Comparison of ENCODE assay signal across 8 cellular contexts in the genomic region with DNA sequence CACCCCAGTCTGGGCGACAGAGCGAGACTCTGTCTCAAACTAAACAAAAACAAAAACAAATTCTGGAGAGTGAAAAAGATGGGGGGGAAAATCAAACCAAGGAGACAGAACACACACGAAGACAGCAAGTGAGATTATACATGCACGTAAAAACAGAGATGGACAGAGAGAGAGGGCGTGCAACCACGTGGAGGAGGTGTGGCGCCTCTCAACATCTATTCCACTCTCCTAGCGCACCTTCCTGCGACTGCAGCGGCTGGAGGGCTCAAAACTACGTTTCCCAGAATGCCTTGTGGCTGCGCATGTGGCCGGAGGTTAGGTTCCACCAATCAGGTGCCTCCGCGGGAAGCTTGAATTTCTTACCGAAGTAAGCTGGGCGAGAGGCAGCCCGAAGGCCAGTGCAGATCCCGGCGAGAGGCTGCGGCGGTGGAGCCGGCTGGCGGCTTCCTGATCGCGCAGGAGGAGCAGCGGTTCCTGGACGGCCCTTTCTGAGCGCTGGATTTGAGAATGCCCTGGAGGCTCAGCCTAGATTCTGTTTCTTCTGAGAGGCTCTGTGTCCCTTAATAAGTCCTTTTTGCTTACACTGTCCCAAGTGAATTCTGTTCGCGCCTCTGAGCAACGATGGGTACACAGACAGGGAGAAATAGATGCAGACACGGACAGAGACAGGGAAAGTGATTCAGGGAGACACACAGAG. TPM values are rescaled to one million over a fixed set of nuclear protein-coding genes. Genes with fewer than 3 reads are reported as not detected.
DNase-seq lines count a peak whose midpoint lies in the region; FAIRE-seq and TF ChIP-seq lines count a peak whose summit lies in the region.

No MANE protein-coding gene starts in this region.

- TF ChIP-seq CTCF in BJ (IDR thresholded peaks at IDR 0.05; ENCODE audit: insufficient read depth, low read depth, low read length), result no peak
- no peak for TF ChIP-seq CTCF in MM.1S (IDR thresholded peaks at IDR 0.05; ENCODE audit: low read length)
- TF ChIP-seq CTCF in testis (IDR thresholded peaks at IDR 0.05), result no peak

- peaks cover 6% of the 10 kb centered on the region; the same call in 1 of the 2 replicates for H3K27me3 ChIP-seq in BJ (ENCODE audit: control insufficient read depth, insufficient read depth, low read length)
- peaks cover 67% of the 10 kb centered on the region for H3K27me3 ChIP-seq in MM.1S (replicated peaks; ENCODE audit: insufficient read depth, low read length)
- H3K27me3 ChIP-seq in testis, result no peaks in the 10 kb centered on the region

- no peaks in the 10 kb centered on the region for H3K9me3 ChIP-seq in MM.1S (replicated peaks; ENCODE audit: insufficient read depth, low read length)
- no peaks in the 10 kb centered on the region for H3K9me3 ChIP-seq in testis

- H3K4me1 ChIP-seq in MM.1S (ENCODE audit: low read length) (0 out of 2 replicates have a peak, but pooled peaks cover 4% of the 10 kb centered on the region), testis (no peaks in the 10 kb centered on the region)

- POLR2A ChIA-PET in BJ (lab: Charles Lee), result no interaction called here

- DNase-seq in BJ (ENCODE audit: low read depth) (peak; percentile 37), GM19239 (ENCODE audit: insufficient read length, low spot score) (peak; percentile 98), MM.1S (peak; percentile 97), RPMI8226 (peak; percentile 94), frontal cortex (ENCODE audit: low spot score in 2 of 2) (peak; percentile 82 to 96), occipital lobe (lab: John Stamatoyannopoulos, UW) (peak; percentile 77), testis (peak; percentile 96)
- DNase-seq in activated T-helper 1 cell treated with anti-CD3 and anti-CD28 coated beads, Interleukin-2, amount 50 U/mL, for 16 hours (ENCODE audit: low read depth in 1 of 2, low spot score in 1 of 2), result peak; percentile 74 to 75

- peak overlapping the region; percentile 59 for H2AFZ ChIP-seq in MM.1S (ENCODE audit: low read length)

- peak overlapping the region; percentile 8; the same call in 1 of the 2 replicates for H3K9ac ChIP-seq in MM.1S (ENCODE audit: low read length)

- no peaks in the 10 kb centered on the region for H3K9me2 ChIP-seq in MM.1S (replicated peaks; ENCODE audit: insufficient read depth, low read length)

- no peak overlapping the region for H3K27ac ChIP-seq in MM.1S (ENCODE audit: low read length)
- H3K27ac ChIP-seq in testis, result no peak overlapping the region

- 7 to 9% methylated on average over 28 to 29 of the region's 33 CpGs for WGBS in testis, 2 donors

- no peak overlapping the region for H3K4me3 ChIP-seq in BJ (ENCODE audit: low read depth, low read length)
- peak overlapping the region; percentile 45 for H3K4me3 ChIP-seq in MM.1S (ENCODE audit: low read length)
- H3K4me3 ChIP-seq in testis, result no peak overlapping the region

- H3K4me2 ChIP-seq in MM.1S (ENCODE audit: low read depth, low read length), result peak overlapping the region; percentile 75; the same call in 1 of the 2 replicates

- no peaks in the 10 kb centered on the region for H3K79me2 ChIP-seq in MM.1S (ENCODE audit: low read length)

- H4K20me1 ChIP-seq in MM.1S (ENCODE audit: insufficient read depth, low read length), result no peaks in the 10 kb centered on the region

- H3K36me3 ChIP-seq in BJ (ENCODE audit: control insufficient read depth, insufficient read depth, low read length), result no peaks in the 10 kb centered on the region
- H3K36me3 ChIP-seq in MM.1S (replicated peaks; ENCODE audit: insufficient read depth, low read length), result no peaks in the 10 kb centered on the region
- no peaks in the 10 kb centered on the region for H3K36me3 ChIP-seq in testis (ENCODE audit: low read depth, missing control alignments)

- intact Hi-C loops in testis (cut with DNase I; ENCODE audit: low total_unique reads), result no loop called here

- CTCF ChIA-PET in BJ (lab: Yijun Ruan, JAX), result interaction anchor here (0.5 kb wide), 1 partner anchor 16 kb away, joined by 4 read pairs; no protein-coding TSS in a partner anchor

- no peaks in the 10 kb centered on the region for H3F3A ChIP-seq in MM.1S (ENCODE audit: insufficient read depth, low read length)

- peak; percentile 98 for FAIRE-seq in GM19239 (lab: Jason Lieb, UNC)
- no peak for FAIRE-seq in frontal cortex (lab: Jason Lieb, UNC)

- TF ChIP-seq POLR2A in testis (IDR thresholded peaks at IDR 0.05), result no peak

RNA-seq across cellular contexts. Expression of a gene that starts 13.1 kb away (rescaled TPM):
- not detected in 2 replicates for polyA plus RNA-seq in BJ (2011; rRNA removed)
- polyA minus RNA-seq in BJ (2011; rRNA and poly(A)+ RNA removed), result not detected in 2 replicates
- total RNA-seq in frontal cortex, result not detected
- not detected for total RNA-seq in occipital lobe
- total RNA-seq in testis, result 1 to 10 TPM; 4.8 to 5.1 TPM
- polyA plus RNA-seq in testis (ENCODE audit: insufficient read depth, low read depth, low replicate concordance), result 4.8 TPM

RNA-seq across cellular contexts. Expression of a gene that starts 25.3 kb away (rescaled TPM):
- polyA plus RNA-seq in BJ (2011; rRNA removed) (1.6 and 1.8 TPM in 2 replicates), testis (ENCODE audit: insufficient read depth, low read depth, low replicate concordance) (9.5 TPM)
- 0.85 and 1.7 TPM in 2 replicates for polyA minus RNA-seq in BJ (2011; rRNA and poly(A)+ RNA removed)
- total RNA-seq in frontal cortex (0.82 TPM), occipital lobe (0.78 TPM), testis (10 to 100 TPM in 1 of 2 donors, 1 to 10 TPM in 1; 9.4 to 11.1 TPM)

RNA-seq across cellular contexts. Expression of a gene that starts 41.8 kb away (rescaled TPM):
- polyA plus RNA-seq in BJ (2011; rRNA removed), result 7.1 and 11.9 TPM in 2 replicates
- 8.4 and 10.1 TPM in 2 replicates for polyA minus RNA-seq in BJ (2011; rRNA and poly(A)+ RNA removed)
- total RNA-seq in frontal cortex, result 36.7 TPM
- 32.1 TPM for total RNA-seq in occipital lobe
- 10 to 100 TPM; 36.0 to 48.3 TPM for total RNA-seq in testis
- polyA plus RNA-seq in testis (ENCODE audit: insufficient read depth, low read depth, low replicate concordance), result 13.8 TPM

RNA-seq across cellular contexts. Expression of a gene that starts 46.0 kb away (rescaled TPM):
- polyA plus RNA-seq in BJ (2011; rRNA removed) (0.01 TPM in 2 replicates), testis (ENCODE audit: insufficient read depth, low read depth, low replicate concordance) (3.1 TPM)
- under 0.01 and 0.05 TPM in 2 replicates for polyA minus RNA-seq in BJ (2011; rRNA and poly(A)+ RNA removed)
- total RNA-seq in frontal cortex (8.6 TPM), occipital lobe (9.4 TPM), testis (1 to 10 TPM; 3.0 to 5.7 TPM)

Comparison
In these comparisons a context has a peak if more than half of its experiments do, and no peak if none do; other contexts are left out.
1. DNase-seq: peak in every context shown above with its lines; median percentile 98 in GM19239; 97 in MM.1S; 96 in testis; 94 in RPMI8226; 89 in frontal cortex; 77 in occipital lobe; 74 in activated T-helper 1 cell treated with anti-CD3 and anti-CD28 coated beads, Interleukin-2, amount 50 U/mL, for 16 hours; 37 in BJ.